28 cellular contexts compared by ENCODE assay signal in genomic region chr12:132111641-132112304, GRCh38. TPM values are rescaled to one million over a fixed set of nuclear protein-coding genes. Genes with fewer than 3 reads are reported as not detected.
DNase-seq lines count a peak whose midpoint lies in the region; ATAC-seq, FAIRE-seq and TF ChIP-seq lines count a peak whose summit lies in the region.
"Had no signal": no experiment of that assay in that cellular context is flagged by ENCODE, and none has a peak within 500 bp of the region (broad histone marks: within the 10 kb centered on the region; RNA-seq: fewer than 3 reads in every experiment).

No MANE protein-coding gene starts in this region.

- no peaks in the 10 kb centered on the region for H3K9me3 ChIP-seq in testis
- no peaks in the 10 kb centered on the region for H3K9me3 ChIP-seq in CD4-positive, alpha-beta T cell (ENCODE audit: control insufficient read depth, low read length)
- H3K9me3 ChIP-seq: HAP-1, SJCRH30 had no signal

- POLR2A ChIA-PET in CD4-positive, alpha-beta T cell (lab: Charles Lee): no interaction called here

- H3K27ac ChIP-seq in testis: no peak overlapping the region
- H3K27ac ChIP-seq in CD4-positive, alpha-beta T cell (ENCODE audit: low read depth, low read length): no peak overlapping the region
- H3K27ac ChIP-seq: 22Rv1, PC-9, SJCRH30 had no signal

- H3K4me3 ChIP-seq in bronchial epithelial cell (ENCODE audit: low read depth, low read length) (no peak overlapping the region), testis (no peak overlapping the region)
- H3K4me3 ChIP-seq: GM23338, HAP-1, PC-9, SJCRH30 had no signal

- H3K36me3 ChIP-seq in bronchial epithelial cell (ENCODE audit: control insufficient read depth, insufficient read depth, low read length): peaks cover 12% of the 10 kb centered on the region
- H3K36me3 ChIP-seq in testis (ENCODE audit: low read depth, missing control alignments): no peaks in the 10 kb centered on the region

- H3K9me3 Mint-ChIP-seq in activated CD8-positive, alpha-beta memory T cell treated with anti-CD3 and anti-CD28 coated beads, Interleukin-2, amount 10 ng/mL, durations not matched to agents 7 days and 5 days (ENCODE audit: low read depth): no peaks in the 10 kb centered on the region
- H3K9me3 Mint-ChIP-seq in nephron progenitor cell: no peaks in the 10 kb centered on the region
- no peaks in the 10 kb centered on the region for H3K9me3 Mint-ChIP-seq in CD4-positive, alpha-beta T cell
- H3K9me3 Mint-ChIP-seq: CD4-positive, CD25-positive, alpha-beta regulatory T cell; GM23338 had no signal

- H3K4me1 Mint-ChIP-seq in activated CD8-positive, alpha-beta memory T cell treated with anti-CD3 and anti-CD28 coated beads, Interleukin-2, amount 10 ng/mL, durations not matched to agents 7 days and 5 days: peaks cover 8% of the 10 kb centered on the region
- peaks cover 14% of the 10 kb centered on the region for H3K4me1 Mint-ChIP-seq in nephron progenitor cell
- no peaks in the 10 kb centered on the region for H3K4me1 Mint-ChIP-seq in CD4-positive, alpha-beta T cell (ENCODE audit: low read depth)
- H3K4me1 Mint-ChIP-seq: B cell had no signal

- WGBS in testis, 2 donors: 61 to 72% methylated on average over 19 of the region's 19 CpGs

- no peak for TF ChIP-seq POLR2A in testis (IDR thresholded peaks at IDR 0.05)

- CTCF ChIA-PET in activated CD8-positive, alpha-beta memory T cell treated with anti-CD3 and anti-CD28 coated beads, Interleukin-2, amount 10 ng/mL, durations not matched to agents 7 days and 5 days (lab: Charles Lee): no interaction called here
- CTCF ChIA-PET in CD4-positive, alpha-beta T cell (lab: Charles Lee): no interaction called here

- peak; percentile 58 for FAIRE-seq in bronchial epithelial cell (lab: Jason Lieb, UNC)
- FAIRE-seq: D721Med, G401.6, HepG2 had no signal

- H3K36me3 Mint-ChIP-seq in activated CD8-positive, alpha-beta memory T cell treated with anti-CD3 and anti-CD28 coated beads, Interleukin-2, amount 10 ng/mL, durations not matched to agents 7 days and 5 days: peaks cover 16% of the 10 kb centered on the region
- H3K36me3 Mint-ChIP-seq in nephron progenitor cell (ENCODE audit: low read depth): peaks cover 53% of the 10 kb centered on the region
- peaks cover 34% of the 10 kb centered on the region for H3K36me3 Mint-ChIP-seq in CD4-positive, alpha-beta T cell (ENCODE audit: low read depth)

- H3K27ac Mint-ChIP-seq in activated CD8-positive, alpha-beta memory T cell treated with anti-CD3 and anti-CD28 coated beads, Interleukin-2, amount 10 ng/mL, durations not matched to agents 7 days and 5 days: no peak overlapping the region
- peak overlapping the region; percentile 75 for H3K27ac Mint-ChIP-seq in nephron progenitor cell
- H3K27ac Mint-ChIP-seq in CD4-positive, alpha-beta T cell: no peak overlapping the region
- H3K27ac Mint-ChIP-seq: B cell; CD4-positive, CD25-positive, alpha-beta regulatory T cell; GM23338 had no signal

- H3K27me3 Mint-ChIP-seq in activated CD8-positive, alpha-beta memory T cell treated with anti-CD3 and anti-CD28 coated beads, Interleukin-2, amount 10 ng/mL, durations not matched to agents 7 days and 5 days: no peaks in the 10 kb centered on the region
- no peaks in the 10 kb centered on the region for H3K27me3 Mint-ChIP-seq in nephron progenitor cell (ENCODE audit: low read depth, poor library complexity)
- no peaks in the 10 kb centered on the region for H3K27me3 Mint-ChIP-seq in CD4-positive, alpha-beta T cell
- H3K27me3 Mint-ChIP-seq: B cell; CD4-positive, CD25-positive, alpha-beta regulatory T cell had no signal

- H3K4me3 Mint-ChIP-seq in activated CD8-positive, alpha-beta memory T cell treated with anti-CD3 and anti-CD28 coated beads, Interleukin-2, amount 10 ng/mL, durations not matched to agents 7 days and 5 days: no peak overlapping the region
- H3K4me3 Mint-ChIP-seq in nephron progenitor cell: no peak overlapping the region
- no peak overlapping the region for H3K4me3 Mint-ChIP-seq in CD4-positive, alpha-beta T cell
- H3K4me3 Mint-ChIP-seq: B cell; CD4-positive, CD25-positive, alpha-beta regulatory T cell; GM23338 had no signal

- intact Hi-C loops in testis (cut with DNase I; ENCODE audit: low total_unique reads): no loop called here
- intact Hi-C loops in CD4-positive, alpha-beta T cell (cut with DNase I, micrococcal nuclease): no loop called here

- ATAC-seq in activated CD8-positive, alpha-beta memory T cell treated with anti-CD3 and anti-CD28 coated beads, Interleukin-2, amount 10 ng/mL, durations not matched to agents 7 days and 5 days: no peak
- no peak for ATAC-seq in CD4-positive, alpha-beta T cell (ENCODE audit: poor library complexity)
- ATAC-seq: GM23338, HepG2, Right ventricle myocardium inferior, SK-N-SH treated with all-trans-retinoic acid at 6 μM for 48 hours had no signal

- DNase-seq in activated CD8-positive, alpha-beta memory T cell treated with anti-CD3 and anti-CD28 coated beads, Interleukin-2, amount 50 U/mL, for 48 hours: peak; percentile 34
- no peak for DNase-seq in activated CD8-positive, alpha-beta memory T cell treated with anti-CD3 and anti-CD28 coated beads, Interleukin-2, amount 10 ng/mL, durations not matched to agents 7 days and 5 days
- DNase-seq in bronchial epithelial cell (ENCODE audit: low read depth): no peak
- no peak for DNase-seq in nephron progenitor cell
- DNase-seq in testis: peak; percentile 57
- DNase-seq in CD4-positive, alpha-beta T cell: no peak
- DNase-seq in NCI-H2227 (lab: John Stamatoyannopoulos, UW; ENCODE audit: unreplicated experiment): no peak
- DNase-seq in C1 segment of cervical spinal cord (lab: John Stamatoyannopoulos, UW): no peak
- DNase-seq: CD4-positive, CD25-positive, alpha-beta regulatory T cell; Karpas-422; NCI-H1105; NCI-H1436 treated with DMSO at 0.1 percent for 48 hours; NCI-H187 treated with DMSO at 0.1 percent for 48 hours; NCI-H446; NCI-H526; NCI-H82; NK-92 treated with Interleukin-12 subunit alpha and Interleukin-12 subunit beta, amount 100 ng/mL, for 24 hours; PC-9; SJCRH30 had no signal

- TF ChIP-seq CTCF in bronchial epithelial cell (IDR thresholded peaks at IDR 0.05; ENCODE audit: insufficient read depth, low read length, severe bottlenecking): no peak
- TF ChIP-seq CTCF in nephron progenitor cell (IDR thresholded peaks at IDR 0.05): no peak
- TF ChIP-seq CTCF in testis (IDR thresholded peaks at IDR 0.05): no peak
- no peak for TF ChIP-seq CTCF in CD4-positive, alpha-beta T cell (IDR thresholded peaks at IDR 0.05)

- peaks cover 7% of the 10 kb centered on the region for H3K4me1 ChIP-seq in testis
- H3K4me1 ChIP-seq: HAP-1, SJCRH30 had no signal

- H3K27me3 ChIP-seq in bronchial epithelial cell (ENCODE audit: control insufficient read depth, insufficient read depth, low read length) (no peaks in the 10 kb centered on the region), testis (no peaks in the 10 kb centered on the region)
- H3K27me3 ChIP-seq in CD4-positive, alpha-beta T cell (ENCODE audit: control insufficient read depth, insufficient read depth, low read length): no peaks in the 10 kb centered on the region
- H3K27me3 ChIP-seq: SJCRH30 had no signal

RNA-seq across cellular contexts. Expression of gene DDX51, which starts 32.3 kb away (rescaled TPM):
- 10 to 100 TPM; 24.4 to 30.5 TPM for total RNA-seq in activated CD8-positive, alpha-beta memory T cell treated with anti-CD3 and anti-CD28 coated beads, Interleukin-2, amount 10 ng/mL, durations not matched to agents 7 days and 5 days
- total RNA-seq in bronchial epithelial cell (9.0 and 10.0 TPM in 2 replicates), testis (10 to 100 TPM; 29.0 to 32.8 TPM)
- 18.8 TPM for polyA plus RNA-seq in testis (ENCODE audit: insufficient read depth, low read depth, low replicate concordance)
- 10 to 100 TPM; 58.0 to 59.3 TPM for total RNA-seq in CD4-positive, alpha-beta T cell

RNA-seq across cellular contexts. Expression of gene NOC4L, which starts 32.5 kb away (rescaled TPM):
- total RNA-seq in activated CD8-positive, alpha-beta memory T cell treated with anti-CD3 and anti-CD28 coated beads, Interleukin-2, amount 10 ng/mL, durations not matched to agents 7 days and 5 days: 10 to 100 TPM; 38.0 to 42.9 TPM
- 10.0 and 11.4 TPM in 2 replicates for total RNA-seq in bronchial epithelial cell
- total RNA-seq in testis: 10 to 100 TPM; 64.4 to 65.2 TPM
- 67.2 TPM for polyA plus RNA-seq in testis (ENCODE audit: insufficient read depth, low read depth, low replicate concordance)
- 10 to 100 TPM; 21.8 to 22.3 TPM for total RNA-seq in CD4-positive, alpha-beta T cell

Comparison
In these comparisons a context has a peak if more than half of its experiments do, and no peak if none do; other contexts are left out.
1. DNase-seq: peak in activated CD8-positive, alpha-beta memory T cell treated with anti-CD3 and anti-CD28 coated beads, Interleukin-2, amount 50 U/mL, for 48 hours (single experiment) and testis (single experiment); none in activated CD8-positive, alpha-beta memory T cell treated with anti-CD3 and anti-CD28 coated beads, Interleukin-2, amount 10 ng/mL, durations not matched to agents 7 days and 5 days (single experiment), bronchial epithelial cell (single experiment), nephron progenitor cell (single experiment), CD4-positive, alpha-beta T cell (0 of 10), NCI-H2227 (single experiment) and C1 segment of cervical spinal cord (0 of 14).